In the genomic region with DNA sequence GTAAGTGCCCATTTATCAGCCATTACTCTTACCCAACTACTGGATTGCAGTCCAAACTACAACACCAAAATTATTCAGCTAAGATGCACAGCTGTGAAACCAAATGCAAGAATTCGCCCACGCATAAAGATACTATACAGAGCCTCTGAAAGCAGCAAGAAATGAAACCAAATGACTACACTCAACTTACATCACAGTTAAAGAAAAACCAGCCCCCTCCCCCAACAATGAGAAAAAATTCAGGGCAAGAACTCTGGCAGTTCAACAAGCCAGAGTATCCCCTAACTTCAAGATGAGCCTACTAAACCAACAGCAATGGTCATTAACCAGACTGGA, we compare ENCODE assay signal across 16 cellular contexts.
DNase-seq lines count a peak whose midpoint lies in the region; ATAC-seq and TF ChIP-seq lines count a peak whose summit lies in the region.
"Had no signal": no experiment of that assay in that cellular context is flagged by ENCODE, and none has a peak within 500 bp of the region (broad histone marks: within the 10 kb centered on the region; RNA-seq: fewer than 3 reads in every experiment).

No MANE protein-coding gene starts in this region.

- no peak for TF ChIP-seq CTCF in GM10266 (IDR thresholded peaks at IDR 0.05; ENCODE audit: control insufficient read depth, insufficient read depth, low read depth, missing control alignments)

- H3K27ac Mint-ChIP-seq in activated CD8-positive, alpha-beta memory T cell treated with anti-CD3 and anti-CD28 coated beads, Interleukin-2, amount 10 ng/mL, durations not matched to agents 7 days and 5 days = no peak overlapping the region
- H3K27ac Mint-ChIP-seq: activated naive CD8-positive, alpha-beta T cell; CD4-positive, alpha-beta memory T cell; type B pancreatic cell had no signal

- no peak overlapping the region for H3K4me3 Mint-ChIP-seq in activated CD8-positive, alpha-beta memory T cell treated with anti-CD3 and anti-CD28 coated beads, Interleukin-2, amount 10 ng/mL, durations not matched to agents 7 days and 5 days
- H3K4me3 Mint-ChIP-seq: activated naive CD8-positive, alpha-beta T cell; CD4-positive, alpha-beta memory T cell; central memory CD8-positive, alpha-beta T cell; type B pancreatic cell had no signal

- H3K4me3 ChIP-seq in H7 (ENCODE audit: insufficient read depth, low read depth, low read length) = no peak overlapping the region
- H3K4me3 ChIP-seq: psoas muscle had no signal

- no peaks in the 10 kb centered on the region for H3K27me3 ChIP-seq in H7 (ENCODE audit: control insufficient read depth, insufficient read depth, low read length)

- H3K4me1 Mint-ChIP-seq in activated CD8-positive, alpha-beta memory T cell treated with anti-CD3 and anti-CD28 coated beads, Interleukin-2, amount 10 ng/mL, durations not matched to agents 7 days and 5 days = no peaks in the 10 kb centered on the region
- H3K4me1 Mint-ChIP-seq: CD4-positive, alpha-beta memory T cell; central memory CD8-positive, alpha-beta T cell had no signal

- no peaks in the 10 kb centered on the region for H3K27me3 Mint-ChIP-seq in activated CD8-positive, alpha-beta memory T cell treated with anti-CD3 and anti-CD28 coated beads, Interleukin-2, amount 10 ng/mL, durations not matched to agents 7 days and 5 days
- H3K27me3 Mint-ChIP-seq: activated naive CD8-positive, alpha-beta T cell; CD4-positive, alpha-beta memory T cell; central memory CD8-positive, alpha-beta T cell; type B pancreatic cell had no signal

- no peaks in the 10 kb centered on the region for H3K36me3 Mint-ChIP-seq in activated CD8-positive, alpha-beta memory T cell treated with anti-CD3 and anti-CD28 coated beads, Interleukin-2, amount 10 ng/mL, durations not matched to agents 7 days and 5 days
- H3K36me3 Mint-ChIP-seq: activated naive CD8-positive, alpha-beta T cell; CD4-positive, alpha-beta memory T cell had no signal

- H3K36me3 ChIP-seq in H7 (replicated peaks; ENCODE audit: control insufficient read depth, insufficient read depth, low read length) = no peaks in the 10 kb centered on the region

- DNase-seq in GM10266 (ENCODE audit: extremely low spot score) (peak; percentile 31), ureter (ENCODE audit: low spot score) (no peak), H7 (no peak), DMS79 treated with DMSO at 0.1 percent for 48 hours (lab: John Stamatoyannopoulos, UW) (no peak)
- DNase-seq in activated CD8-positive, alpha-beta memory T cell treated with anti-CD3 and anti-CD28 coated beads, Interleukin-2, amount 10 ng/mL, durations not matched to agents 7 days and 5 days = no peak
- DNase-seq: CD4-positive, alpha-beta memory T cell; NCI-H2029 treated with DMSO at 0.1 percent for 48 hours; psoas muscle; SHP77 treated with DMSO at 0.1 percent for 48 hours; stimulated activated CD8-positive, alpha-beta memory T cell treated with anti-CD3 and anti-CD28 coated beads, Interleukin-4, amount 100 ng/mL, for 48 hours had no signal

- CTCF ChIA-PET in activated CD8-positive, alpha-beta memory T cell treated with anti-CD3 and anti-CD28 coated beads, Interleukin-2, amount 10 ng/mL, durations not matched to agents 7 days and 5 days (lab: Charles Lee) = no interaction called here

- H3K9me3 Mint-ChIP-seq in activated CD8-positive, alpha-beta memory T cell treated with anti-CD3 and anti-CD28 coated beads, Interleukin-2, amount 10 ng/mL, durations not matched to agents 7 days and 5 days (ENCODE audit: low read depth) = peaks cover 17% of the 10 kb centered on the region
- H3K9me3 Mint-ChIP-seq: type B pancreatic cell had no signal

- ATAC-seq in GM18909 (IDR thresholded peaks at IDR 0.05; ENCODE audit: poor library complexity, unreplicated experiment) = peak; percentile 94
- ATAC-seq in GM21786 (IDR thresholded peaks at IDR 0.05; ENCODE audit: unreplicated experiment) = peak; percentile 78
- peak; percentile 91 for ATAC-seq in HG03095 (IDR thresholded peaks at IDR 0.05; ENCODE audit: unreplicated experiment)
- no peak for ATAC-seq in activated CD8-positive, alpha-beta memory T cell treated with anti-CD3 and anti-CD28 coated beads, Interleukin-2, amount 10 ng/mL, durations not matched to agents 7 days and 5 days
- ATAC-seq: psoas muscle had no signal
